Comparison of ENCODE assay signal across 7 cellular contexts in genomic region chr13:80341098-80341701, GRCh38. TPM values are rescaled to one million over a fixed set of nuclear protein-coding genes. Genes with fewer than 3 reads are reported as not detected.
DNase-seq lines count a peak whose midpoint lies in the region; ATAC-seq and TF ChIP-seq lines count a peak whose summit lies in the region.

Gene SPRY2 (minus strand): TSS chr13:80341126. CDS start chr13:80337705, 3,421 bp downstream.

- peak; percentile 87 for ATAC-seq in sciatic nerve

- intact Hi-C loops in sciatic nerve (cut with DNase I), result loop anchor here (5.0 kb wide), 1 partner anchor 134 kb away; no protein-coding TSS in a partner anchor

- DNase-seq in HCEC 1CT (peak; percentile 98), LoVo (ENCODE audit: low spot score) (peak; percentile 96), SK-MEL-5 (ENCODE audit: low read depth, low spot score) (peak; percentile 99), cardiac fibroblast (ENCODE audit: low read depth in 2 of 2) (peak; percentile 98 to 99), sciatic nerve (ENCODE audit: low spot score) (peak; percentile 95)

- peak within 1 kb of the TSS; percentile 31 for H3K4me3 ChIP-seq in GM12875 (ENCODE audit: low read depth, low read length)
- H3K4me3 ChIP-seq in cardiac fibroblast (replicated peaks in 1 of 2; ENCODE audit: low read depth in 2 of 2, low read length in 2 of 2), result peak within 1 kb of the TSS; percentile 73 to 97
- peak within 1 kb of the TSS; percentile 85 for H3K4me3 ChIP-seq in iPS-18c (ENCODE audit: insufficient read depth, low read depth, low read length)

- TF ChIP-seq CTCF in GM12875 (IDR thresholded peaks at IDR 0.05; ENCODE audit: borderline replicate concordance, insufficient read depth, low read depth, low read length), result no peak
- TF ChIP-seq CTCF in cardiac fibroblast (IDR thresholded peaks at IDR 0.05; ENCODE audit: low read depth, low read length), result no peak

- H3K9me3 ChIP-seq in iPS-18c (ENCODE audit: control insufficient read depth, insufficient read depth, low read length), result no peaks in the 10 kb centered on the region

- in situ Hi-C loops in SK-MEL-5 (cut with HindIII; ENCODE audit: low pct_unique_long_range_greater_than_20kb, low sequenced_read_pairs), result no loop called here

RNA-seq across cellular contexts. Expression of gene SPRY2, which starts in this region (rescaled TPM):
- total RNA-seq in SK-MEL-5 (2014; rRNA removed; shearing (Covaris generic)), result 90.2 and 91.0 TPM in 2 replicates
- 220 and 279 TPM in 2 replicates for polyA plus RNA-seq in SK-MEL-5 (2015; cell fraction: cytosol; rRNA removed)
- 240 and 249 TPM in 2 replicates for polyA plus RNA-seq in SK-MEL-5 (2015; cell fraction: nucleus; rRNA removed)
- 78.3 TPM for total RNA-seq in sciatic nerve

Comparison
In these comparisons a context has a peak if more than half of its experiments do, and no peak if none do; other contexts are left out.
1. Peak in every context shown above with its lines: DNase-seq, ATAC-seq and H3K4me3 ChIP-seq.
2. H3K4me3 ChIP-seq: peak in every context shown above with its lines; median percentile 85 in cardiac fibroblast; 85 in iPS-18c; 31 in GM12875.